In genomic region chr6:56856036-56856580, GRCh38 we compare ENCODE assay signal across 32 cellular contexts.
DNase-seq lines count a peak whose midpoint lies in the region; ATAC-seq, FAIRE-seq and TF ChIP-seq lines count a peak whose summit lies in the region.
"Had no signal": no experiment of that assay in that cellular context is flagged by ENCODE, and none has a peak within 500 bp of the region (broad histone marks: within the 10 kb centered on the region; RNA-seq: fewer than 3 reads in every experiment).

No MANE protein-coding gene starts in this region.

- H3K79me2 ChIP-seq in astrocyte (ENCODE audit: insufficient read depth, low read length), result peaks cover 3% of the 10 kb centered on the region

- H3K4me2 ChIP-seq in astrocyte (ENCODE audit: low read length), result no peak overlapping the region

- H3K27ac Mint-ChIP-seq in astrocyte (ENCODE audit: unreplicated experiment), result no peak overlapping the region
- no peak overlapping the region for H3K27ac Mint-ChIP-seq in endothelial cell (ENCODE audit: unreplicated experiment)
- no peak overlapping the region for H3K27ac Mint-ChIP-seq in activated naive CD4-positive, alpha-beta T cell treated with anti-CD3 and anti-CD28 coated beads, Interleukin-2, amount 50 U/mL, for 72 hours
- H3K27ac Mint-ChIP-seq: activated B cell treated with CpG ODN at 0.5 μM for 24 hours; CD8-positive, alpha-beta T cell; naive B cell; progenitor cell of endocrine pancreas had no signal

- intact Hi-C loops in left ventricle myocardium superior (cut with micrococcal nuclease), result no loop called here

- H4K20me1 ChIP-seq in astrocyte (ENCODE audit: insufficient read depth, low read length), result no peaks in the 10 kb centered on the region

- H3K4me3 ChIP-seq in astrocyte (ENCODE audit: insufficient read depth, low read depth, low read length), result no peak overlapping the region
- H3K4me3 ChIP-seq: lower lobe of right lung, stomach had no signal

- no peaks in the 10 kb centered on the region for H3K27me3 ChIP-seq in astrocyte (ENCODE audit: insufficient read depth, low read length)
- H3K27me3 ChIP-seq: BE2C had no signal

- H3K27me3 Mint-ChIP-seq in astrocyte (ENCODE audit: low read depth, unreplicated experiment), result no peaks in the 10 kb centered on the region
- H3K27me3 Mint-ChIP-seq in endothelial cell (ENCODE audit: unreplicated experiment), result peaks cover 8% of the 10 kb centered on the region

- H3K9me3 Mint-ChIP-seq in astrocyte (ENCODE audit: unreplicated experiment) (no peaks in the 10 kb centered on the region), endothelial cell (ENCODE audit: unreplicated experiment) (no peaks in the 10 kb centered on the region)
- H3K9me3 Mint-ChIP-seq in activated naive CD4-positive, alpha-beta T cell treated with anti-CD3 and anti-CD28 coated beads, Interleukin-2, amount 50 U/mL, for 72 hours, result no peaks in the 10 kb centered on the region
- H3K9me3 Mint-ChIP-seq: activated B cell treated with CpG ODN at 0.5 μM for 24 hours; activated T-cell treated with anti-CD3 and anti-CD28 coated beads, Interleukin-2, amount 50 U/mL, for 4 hours; CD8-positive, alpha-beta T cell; naive B cell had no signal

- no peaks in the 10 kb centered on the region for H3K9me3 ChIP-seq in astrocyte (ENCODE audit: insufficient read depth, low read depth, low read length)
- H3K9me3 ChIP-seq: BE2C, lower lobe of right lung, stomach had no signal

- TF ChIP-seq POLR2A in GM12892 (IDR thresholded peaks at IDR 0.05; ENCODE audit: low read depth, low read length), result no peak
- no peak for TF ChIP-seq POLR2A in GM18505 (IDR thresholded peaks at IDR 0.05; ENCODE audit: borderline replicate concordance, extremely low read depth, insufficient read depth, insufficient read length)

- H3K9ac ChIP-seq in astrocyte (ENCODE audit: low read length), result no peak overlapping the region

- no peaks in the 10 kb centered on the region for H3K36me3 ChIP-seq in astrocyte (ENCODE audit: insufficient read depth, low read length)
- H3K36me3 ChIP-seq: BE2C, lower lobe of right lung, stomach had no signal

- FAIRE-seq in GM12892 (lab: Jason Lieb, UNC) (peak; percentile 27), astrocyte (lab: Jason Lieb, UNC) (no peak)
- FAIRE-seq: urothelium cell line had no signal

- ATAC-seq in left ventricle myocardium superior (peak; percentile 51), GM18505 (IDR thresholded peaks at IDR 0.05; ENCODE audit: unreplicated experiment) (no peak)
- no peak for ATAC-seq in activated naive CD4-positive, alpha-beta T cell treated with anti-CD3 and anti-CD28 coated beads, Interleukin-2, amount 50 U/mL, for 72 hours
- ATAC-seq: activated T-cell treated with anti-CD3 and anti-CD28 coated beads, Interleukin-2, amount 50 U/mL, for 4 hours; CD8-positive, alpha-beta T cell; lower lobe of right lung; Panc1; sciatic nerve had no signal

- H3K36me3 Mint-ChIP-seq in astrocyte (ENCODE audit: low read depth, unreplicated experiment), result no peaks in the 10 kb centered on the region
- H3K36me3 Mint-ChIP-seq in endothelial cell (ENCODE audit: low read depth, unreplicated experiment), result no peaks in the 10 kb centered on the region
- no peaks in the 10 kb centered on the region for H3K36me3 Mint-ChIP-seq in activated naive CD4-positive, alpha-beta T cell treated with anti-CD3 and anti-CD28 coated beads, Interleukin-2, amount 50 U/mL, for 72 hours
- H3K36me3 Mint-ChIP-seq: CD8-positive, alpha-beta T cell; naive B cell had no signal

- H3K4me1 Mint-ChIP-seq in astrocyte (ENCODE audit: low read depth, unreplicated experiment), result peaks cover 21% of the 10 kb centered on the region
- peaks cover 42% of the 10 kb centered on the region for H3K4me1 Mint-ChIP-seq in endothelial cell (ENCODE audit: unreplicated experiment)

- DNase-seq in GM12892 (ENCODE audit: insufficient read length), result no peak
- peak; percentile 35 for DNase-seq in NCI-H69 (lab: John Stamatoyannopoulos, UW)
- peak; percentile 39 for DNase-seq in astrocyte (ENCODE audit: low read depth)
- peak; percentile 26 for DNase-seq in left ventricle myocardium superior
- DNase-seq in endothelial cell (ENCODE audit: low spot score), result no peak
- no peak for DNase-seq in activated naive CD4-positive, alpha-beta T cell treated with anti-CD3 and anti-CD28 coated beads, Interleukin-2, amount 50 U/mL, for 72 hours (ENCODE audit: low spot score in 2 of 2)
- DNase-seq: activated B cell treated with CpG ODN at 0.5 μM for 24 hours; activated CD4-positive, alpha-beta T cell treated with anti-CD3 and anti-CD28 coated beads, Interleukin-2, amount 50 U/mL, for 1 hour; activated gamma-delta T cell treated with Interleukin-2 at 50 U/mL for 16 hours; activated T-cell treated with anti-CD3 and anti-CD28 coated beads, Interleukin-2, amount 50 U/mL, for 4 hours; BE2C; CD8-positive, alpha-beta T cell; central memory CD4-positive, alpha-beta T cell; cortex of kidney; DMS 273 treated with DMSO at 0.1 percent for 48 hours; effector memory CD4-positive, alpha-beta T cell; foreskin melanocyte; lower lobe of right lung; midbrain; naive B cell; NCI-H1048; NCI-H1694; NCI-H524 treated with DMSO at 0.1 percent for 48 hours; SHP77 treated with DMSO at 0.1 percent for 48 hours; stomach; SW 1271; T-helper 9 cell had no signal

- H3K27ac ChIP-seq in astrocyte (ENCODE audit: low read depth, low read length), result no peak overlapping the region
- H3K27ac ChIP-seq: lower lobe of right lung, stomach had no signal

- H3K4me3 Mint-ChIP-seq in astrocyte (ENCODE audit: unreplicated experiment) (no peak overlapping the region), endothelial cell (ENCODE audit: unreplicated experiment) (no peak overlapping the region)
- H3K4me3 Mint-ChIP-seq: activated B cell treated with CpG ODN at 0.5 μM for 24 hours; activated T-cell treated with anti-CD3 and anti-CD28 coated beads, Interleukin-2, amount 50 U/mL, for 4 hours; CD8-positive, alpha-beta T cell; naive B cell had no signal

- peaks cover 19% of the 10 kb centered on the region for H3K4me1 ChIP-seq in astrocyte (ENCODE audit: insufficient read depth, low read length)

- no peak for TF ChIP-seq CTCF in astrocyte (IDR thresholded peaks at IDR 0.05; ENCODE audit: insufficient read depth, low read depth, low read length)
- TF ChIP-seq CTCF in endothelial cell (IDR thresholded peaks at IDR 0.05; ENCODE audit: unreplicated experiment), result no peak

- H2AFZ ChIP-seq in astrocyte (ENCODE audit: low read depth, low read length), result no peak overlapping the region

Comparison
In these comparisons a context has a peak if more than half of its experiments do, and no peak if none do; other contexts are left out.
1. DNase-seq: peak in NCI-H69 (single experiment), astrocyte (single experiment) and left ventricle myocardium superior (single experiment); none in GM12892 (single experiment), endothelial cell (single experiment) and activated naive CD4-positive, alpha-beta T cell treated with anti-CD3 and anti-CD28 coated beads, Interleukin-2, amount 50 U/mL, for 72 hours (0 of 2).